1 cellular context compared by ENCODE assay signal in genomic region chr14:24081739-24082204, GRCh38.
A peak's percentile ranks its signal among the peaks of the same experiment; 100 is the strongest.
TF ChIP-seq lines count a peak whose summit lies in the region.

No MANE protein-coding gene starts in this region.

TF ChIP-seq in endothelial cell of umbilical vein, 7 proteins besides CTCF, POLR2A, EP300 and RAD21:
- TF ChIP-seq EZH2 (IDR thresholded peaks at IDR 0.05; ENCODE audit: borderline replicate concordance, low read depth, low read length, severe bottlenecking) (peak; percentile 37), GATA2 (IDR thresholded peaks at IDR 0.05; ENCODE audit: insufficient read depth, insufficient read length, low read depth, low read length) (no peak)
